8 cellular contexts compared by ENCODE assay signal in genomic region chr2:126634273-126634861, GRCh38. TPM values are rescaled to one million over a fixed set of nuclear protein-coding genes. Genes with fewer than 3 reads are reported as not detected.
A peak's percentile ranks its signal among the peaks of the same experiment; 100 is the strongest.
DNase-seq lines count a peak whose midpoint lies in the region; ATAC-seq, FAIRE-seq and TF ChIP-seq lines count a peak whose summit lies in the region.

No MANE protein-coding gene starts in this region.

- peak; percentile 69 for DNase-seq in activated effector memory CD4-positive, alpha-beta T cell treated with anti-CD3 and anti-CD28 coated beads, Interleukin-2, amount 50 U/mL, for 16 hours
- no peak for DNase-seq in activated effector memory CD4-positive, alpha-beta T cell treated with Interleukin-2 at 50 U/mL for 16 hours
- DNase-seq in NCI-H82 treated with DMSO at 0.1 percent for 48 hours (lab: John Stamatoyannopoulos, UW; ENCODE audit: unreplicated experiment) = peak; percentile 28
- no peak for DNase-seq in bronchial epithelial cell (ENCODE audit: low read depth)
- no peak for DNase-seq in psoas muscle
- no peak for DNase-seq in mucosa of gallbladder (ENCODE audit: low spot score)

- TF ChIP-seq CTCF in bronchial epithelial cell (IDR thresholded peaks at IDR 0.05; ENCODE audit: insufficient read depth, low read length, severe bottlenecking) (peak; percentile 37), psoas muscle (IDR thresholded peaks at IDR 0.05) (peak; percentile 35)

- H3K27me3 ChIP-seq in bronchial epithelial cell (ENCODE audit: control insufficient read depth, insufficient read depth, low read length) (no peaks in the 10 kb centered on the region), psoas muscle (ENCODE audit: insufficient read depth in 3 of 3, low read length in 2 of 3) (no peaks in the 10 kb centered on the region)

- ATAC-seq in psoas muscle (no peak), GM21786 (IDR thresholded peaks at IDR 0.05; ENCODE audit: unreplicated experiment) (no peak), HG03108 (IDR thresholded peaks at IDR 0.05; ENCODE audit: unreplicated experiment) (no peak)

- no peaks in the 10 kb centered on the region for H3K9me3 ChIP-seq in psoas muscle

- H3K27ac ChIP-seq in psoas muscle = no peak overlapping the region

- 47 to 56% (median 53%) methylated on average over 12 of the region's 12 CpGs for WGBS in psoas muscle, 3 donors

- FAIRE-seq in bronchial epithelial cell (lab: Jason Lieb, UNC) = no peak

- intact Hi-C loops in psoas muscle (cut with DNase I) = loop anchor here in 1 of 2 donors (10.0 kb wide), 1 partner anchor 100 kb away; no protein-coding TSS in a partner anchor

- H3K4me3 ChIP-seq in bronchial epithelial cell (ENCODE audit: low read depth, low read length) (no peak overlapping the region), psoas muscle (no peak overlapping the region)

- no peaks in the 10 kb centered on the region for H3K36me3 ChIP-seq in bronchial epithelial cell (ENCODE audit: control insufficient read depth, insufficient read depth, low read length)
- no peaks in the 10 kb centered on the region for H3K36me3 ChIP-seq in psoas muscle (ENCODE audit: insufficient read depth in 1 of 2, low read depth in 1 of 2)

- H3K4me1 ChIP-seq in psoas muscle = peaks cover 10% of the 10 kb centered on the region

RNA-seq across cellular contexts. Expression of gene GYPC, which starts 21.6 kb away (rescaled TPM):
- total RNA-seq in bronchial epithelial cell (0.51 and 0.53 TPM in 2 replicates), psoas muscle (10 to 100 TPM; 53.4 to 92.7 (median 63.3) TPM), mucosa of gallbladder (51.1 TPM)
- 100 to 1,000 TPM in 2 of 3 donors, 10 to 100 TPM in 1; 93.2 to 144 (median 114) TPM for polyA plus RNA-seq in psoas muscle

Comparison
In these comparisons a context has a peak if more than half of its experiments do, and no peak if none do; other contexts are left out.
1. DNase-seq: peak in activated effector memory CD4-positive, alpha-beta T cell treated with anti-CD3 and anti-CD28 coated beads, Interleukin-2, amount 50 U/mL, for 16 hours (single experiment) and NCI-H82 treated with DMSO at 0.1 percent for 48 hours (single experiment); none in activated effector memory CD4-positive, alpha-beta T cell treated with Interleukin-2 at 50 U/mL for 16 hours (single experiment), bronchial epithelial cell (single experiment), psoas muscle (0 of 2) and mucosa of gallbladder (single experiment).
2. RNA of gene GYPC, which starts 21.6 kb away (total RNA-seq): 53.4 to 92.7 TPM in psoas muscle and 51.1 TPM in mucosa of gallbladder (single experiment); 0.51 to 0.53 TPM in bronchial epithelial cell; every median in the first group is over 10 times any median in the second.